Comparison of ENCODE assay signal across 22 cellular contexts in the genomic region with DNA sequence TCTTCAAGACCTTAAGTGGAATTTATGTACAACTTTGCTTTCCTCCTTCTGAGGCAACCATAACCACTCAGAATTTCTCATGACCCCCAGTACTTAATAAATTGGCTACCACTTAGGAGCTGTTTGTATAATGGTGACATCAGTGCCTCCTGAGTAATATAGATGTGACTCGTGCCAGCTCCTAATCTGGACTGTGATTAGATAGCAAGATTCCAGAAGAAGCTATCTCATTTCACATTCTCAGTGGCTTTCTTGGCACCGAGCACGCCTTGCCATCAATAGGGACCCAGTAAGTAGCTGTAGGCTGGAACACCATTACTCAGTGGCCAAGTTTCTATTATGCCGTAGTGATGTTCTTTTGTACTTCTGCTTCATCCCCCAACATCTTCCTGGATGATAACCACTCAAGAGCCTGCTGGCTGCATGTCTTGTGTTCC.
DNase-seq lines count a peak whose midpoint lies in the region; ATAC-seq, FAIRE-seq and TF ChIP-seq lines count a peak whose summit lies in the region.
"Had no signal": no experiment of that assay in that cellular context is flagged by ENCODE, and none has a peak within 500 bp of the region (broad histone marks: within the 10 kb centered on the region; RNA-seq: fewer than 3 reads in every experiment).

No MANE protein-coding gene starts in this region.

- no peak overlapping the region for H3K4me3 ChIP-seq in bronchial epithelial cell (ENCODE audit: low read depth, low read length)
- H3K4me3 ChIP-seq in gastroesophageal sphincter, result no peak overlapping the region
- H3K4me3 ChIP-seq in kidney (ENCODE audit: low read length in 2 of 2), result no peak overlapping the region
- H3K4me3 ChIP-seq: colonic mucosa, HAP-1, heart left ventricle had no signal

- H3K9ac ChIP-seq in kidney (ENCODE audit: low read length in 2 of 2), result no peak overlapping the region
- H3K9ac ChIP-seq: KMS-11 had no signal

- WGBS in gastroesophageal sphincter (ENCODE audit: low coverage in 1 of 2), 2 donors, result 62 to 93% methylated on average over 4 of the region's 4 CpGs

- FAIRE-seq in bronchial epithelial cell (lab: Jason Lieb, UNC) (peak; percentile 97), kidney (lab: Jason Lieb, UNC) (no peak), HTR-8/SVneo (lab: Jason Lieb, UNC) (no peak)

- no peaks in the 10 kb centered on the region for H3K36me3 ChIP-seq in bronchial epithelial cell (ENCODE audit: control insufficient read depth, insufficient read depth, low read length)
- no peaks in the 10 kb centered on the region for H3K36me3 ChIP-seq in gastroesophageal sphincter
- H3K36me3 ChIP-seq in kidney (ENCODE audit: control insufficient read depth in 1 of 2, insufficient read depth in 2 of 2, low read length in 2 of 2), result no peaks in the 10 kb centered on the region
- H3K36me3 ChIP-seq: colonic mucosa, HAP-1, heart left ventricle, WERI-Rb-1 had no signal

- H3K9me3 ChIP-seq in gastroesophageal sphincter (no peaks in the 10 kb centered on the region), kidney (ENCODE audit: control insufficient read depth in 1 of 2, low read length in 2 of 2) (no peaks in the 10 kb centered on the region)
- H3K9me3 ChIP-seq: colonic mucosa, HAP-1, heart left ventricle had no signal

- peak; percentile 60 for DNase-seq in EH (ENCODE audit: low read depth)
- DNase-seq in HT1080 (ENCODE audit: low read depth), result peak; percentile 37
- DNase-seq in bronchial epithelial cell (ENCODE audit: low read depth), result no peak
- peak; percentile 57 for DNase-seq in kidney tubule cell (ENCODE audit: low spot score)
- DNase-seq in NCI-H2029 (lab: John Stamatoyannopoulos, UW), result no peak
- DNase-seq in kidney, result no peak
- DNase-seq in HTR-8/SVneo (ENCODE audit: insufficient read length, low spot score), result no peak
- DNase-seq: activated CD4-positive, alpha-beta T cell treated with anti-CD3 and anti-CD28 coated beads, Interleukin-2, amount 50 U/mL, for 48 hours; activated CD8-positive, alpha-beta memory T cell treated with anti-CD3 and anti-CD28 coated beads, Interleukin-2, amount 50 U/mL, for 48 hours; activated effector memory CD4-positive, alpha-beta T cell treated with anti-CD3 and anti-CD28 coated beads, Interleukin-2, amount 50 U/mL, for 16 hours; CD4-positive, CD25-positive, alpha-beta regulatory T cell; colonic mucosa; midbrain; NCI-H2081; NCI-H510A treated with DMSO at 0.1 percent for 48 hours; stimulated activated naive B cell treated with anti-CD40 and anti-IgM and Interleukin-4, amounts not matched to agents 10 μg/mL and 1 μg/mL and 100 μg/mL, for 72 hours; WERI-Rb-1 had no signal

- no peak for TF ChIP-seq POLR2A in gastroesophageal sphincter (IDR thresholded peaks at IDR 0.05)

- intact Hi-C loops in kidney (cut with DNase I), result no loop called here

- H3K27ac ChIP-seq in gastroesophageal sphincter (no peak overlapping the region), kidney (ENCODE audit: low read depth in 2 of 2, low read length in 2 of 2) (no peak overlapping the region)
- H3K27ac ChIP-seq: colonic mucosa, KMS-11, WERI-Rb-1 had no signal

- no peak for TF ChIP-seq CTCF in bronchial epithelial cell (IDR thresholded peaks at IDR 0.05; ENCODE audit: insufficient read depth, low read length, severe bottlenecking)
- TF ChIP-seq CTCF in gastroesophageal sphincter (IDR thresholded peaks at IDR 0.05), result no peak
- no peak for TF ChIP-seq CTCF in kidney (IDR thresholded peaks at IDR 0.05; ENCODE audit: borderline replicate concordance, extremely low read depth, insufficient read depth)

- H3K4me1 ChIP-seq in gastroesophageal sphincter (no peaks in the 10 kb centered on the region), kidney (ENCODE audit: control insufficient read depth in 1 of 2, insufficient read depth in 1 of 2, low read depth in 1 of 2, low read length in 2 of 2) (no peaks in the 10 kb centered on the region)
- H3K4me1 ChIP-seq: colonic mucosa, HAP-1 had no signal

- H3K27me3 ChIP-seq in bronchial epithelial cell (ENCODE audit: control insufficient read depth, insufficient read depth, low read length) (no peaks in the 10 kb centered on the region), gastroesophageal sphincter (no peaks in the 10 kb centered on the region)
- H3K27me3 ChIP-seq: colonic mucosa, heart left ventricle had no signal

- ATAC-seq in gastroesophageal sphincter, result no peak
- ATAC-seq: Panc1; stimulated activated naive B cell treated with anti-CD40 and anti-IgM and Interleukin-4, amounts not matched to agents 10 μg/mL and 1 μg/mL and 100 μg/mL, for 72 hours had no signal

- no peak for TF ChIP-seq EP300 in gastroesophageal sphincter (IDR thresholded peaks at IDR 0.05)

Comparison
In these comparisons a context has a peak if more than half of its experiments do, and no peak if none do; other contexts are left out.
1. DNase-seq: peak in EH (single experiment), HT1080 (single experiment) and kidney tubule cell (single experiment); none in bronchial epithelial cell (single experiment), NCI-H2029 (single experiment), kidney (single experiment) and HTR-8/SVneo (single experiment).